Comparison of ENCODE assay signal across 19 cellular contexts in genomic region chr11:102583437-102583836, GRCh38.
DNase-seq lines count a peak whose midpoint lies in the region; ATAC-seq and FAIRE-seq lines count a peak whose summit lies in the region.
"Had no signal": no experiment of that assay in that cellular context is flagged by ENCODE, and none has a peak within 500 bp of the region (broad histone marks: within the 10 kb centered on the region; RNA-seq: fewer than 3 reads in every experiment).

No MANE protein-coding gene starts in this region.

- no peaks in the 10 kb centered on the region for H3K36me3 Mint-ChIP-seq in stimulated activated effector memory CD8-positive, alpha-beta T cell treated with anti-CD3 and anti-CD28 coated beads, Interleukin-12 subunit alpha, Interleukin-12 subunit beta, amount 100 ng/mL, for 72 hours
- H3K36me3 Mint-ChIP-seq: CD4-positive, alpha-beta memory T cell; IgD-negative memory B cell had no signal

- H3K4me3 Mint-ChIP-seq in stimulated activated naive CD8-positive, alpha-beta T cell treated with anti-CD3 and anti-CD28 coated beads, Interleukin-15, amount 100 ng/mL, for 72 hours, result no peak overlapping the region
- no peak overlapping the region for H3K4me3 Mint-ChIP-seq in stimulated activated effector memory CD8-positive, alpha-beta T cell treated with anti-CD3 and anti-CD28 coated beads, Interleukin-12 subunit alpha, Interleukin-12 subunit beta, amount 100 ng/mL, for 72 hours
- H3K4me3 Mint-ChIP-seq: B cell; CD4-positive, alpha-beta memory T cell; IgD-negative memory B cell had no signal

- peaks cover 8 to 12% of the 10 kb centered on the region in 2 donors for H3K9me3 Mint-ChIP-seq in stimulated activated naive CD8-positive, alpha-beta T cell treated with anti-CD3 and anti-CD28 coated beads, Interleukin-15, amount 100 ng/mL, for 72 hours
- H3K9me3 Mint-ChIP-seq in stimulated activated effector memory CD8-positive, alpha-beta T cell treated with anti-CD3 and anti-CD28 coated beads, Interleukin-12 subunit alpha, Interleukin-12 subunit beta, amount 100 ng/mL, for 72 hours, result peaks cover 2% of the 10 kb centered on the region
- H3K9me3 Mint-ChIP-seq: IgD-negative memory B cell had no signal

- H3K27ac Mint-ChIP-seq in stimulated activated naive CD8-positive, alpha-beta T cell treated with anti-CD3 and anti-CD28 coated beads, Interleukin-15, amount 100 ng/mL, for 72 hours, result no peak overlapping the region
- H3K27ac Mint-ChIP-seq in stimulated activated effector memory CD8-positive, alpha-beta T cell treated with anti-CD3 and anti-CD28 coated beads, Interleukin-12 subunit alpha, Interleukin-12 subunit beta, amount 100 ng/mL, for 72 hours, result no peak overlapping the region
- H3K27ac Mint-ChIP-seq: B cell; CD4-positive, alpha-beta memory T cell; IgD-negative memory B cell had no signal

- no peak for DNase-seq in stimulated activated naive CD8-positive, alpha-beta T cell treated with anti-CD3 and anti-CD28 coated beads, Interleukin-15, amount 100 ng/mL, for 72 hours
- no peak for DNase-seq in stimulated activated naive CD8-positive, alpha-beta T cell treated with anti-CD3 and anti-CD28 coated beads, Interleukin-15, Interleukin-2, amounts not matched to agents 100 U/mL and 50 U/mL, for 24 hours
- no peak for DNase-seq in HTR-8/SVneo (ENCODE audit: insufficient read length, low spot score)
- DNase-seq in stimulated activated effector memory CD8-positive, alpha-beta T cell treated with anti-CD3 and anti-CD28 coated beads, Interleukin-12 subunit alpha, Interleukin-12 subunit beta, amount 100 ng/mL, for 72 hours (ENCODE audit: low spot score in 2 of 2), result no peak
- DNase-seq in SKM-1 (lab: John Stamatoyannopoulos, UW; ENCODE audit: unreplicated experiment), result no peak
- no peak for DNase-seq in NCI-H1436 (lab: John Stamatoyannopoulos, UW)
- DNase-seq in stimulated activated CD4-positive, alpha-beta T cell treated with anti-CD3 and anti-CD28 coated beads, Interleukin-4, amount 100 ng/mL, for 1 hour, result no peak
- DNase-seq: C1 segment of cervical spinal cord; CD4-positive, alpha-beta memory T cell; DMS153; DMS79 treated with DMSO at 0.1 percent for 48 hours; EL; GDM1 had no signal

- FAIRE-seq in HTR-8/SVneo (lab: Jason Lieb, UNC), result peak; percentile 96
- FAIRE-seq: A204.1, D721Med, GM19239, H54 had no signal

- H3K27me3 Mint-ChIP-seq in stimulated activated naive CD8-positive, alpha-beta T cell treated with anti-CD3 and anti-CD28 coated beads, Interleukin-15, amount 100 ng/mL, for 72 hours, result no peaks in the 10 kb centered on the region
- H3K27me3 Mint-ChIP-seq: B cell, IgD-negative memory B cell had no signal

- ATAC-seq in stimulated activated naive CD8-positive, alpha-beta T cell treated with anti-CD3 and anti-CD28 coated beads, Interleukin-15, amount 100 ng/mL, for 72 hours, result peak; percentile 18
- ATAC-seq in stimulated activated naive CD8-positive, alpha-beta T cell treated with anti-CD3 and anti-CD28 coated beads, Interleukin-15, Interleukin-2, amounts not matched to agents 100 U/mL and 50 U/mL, for 24 hours, result no peak
- ATAC-seq in stimulated activated effector memory CD8-positive, alpha-beta T cell treated with anti-CD3 and anti-CD28 coated beads, Interleukin-12 subunit alpha, Interleukin-12 subunit beta, amount 100 ng/mL, for 72 hours, result peak; percentile 67

- H3K4me1 Mint-ChIP-seq in stimulated activated naive CD8-positive, alpha-beta T cell treated with anti-CD3 and anti-CD28 coated beads, Interleukin-15, amount 100 ng/mL, for 72 hours, result peaks cover 14% of the 10 kb centered on the region
- peaks cover 9% of the 10 kb centered on the region for H3K4me1 Mint-ChIP-seq in stimulated activated effector memory CD8-positive, alpha-beta T cell treated with anti-CD3 and anti-CD28 coated beads, Interleukin-12 subunit alpha, Interleukin-12 subunit beta, amount 100 ng/mL, for 72 hours
- H3K4me1 Mint-ChIP-seq: IgD-negative memory B cell had no signal
